3 cellular contexts compared by ENCODE assay signal in the genomic region with DNA sequence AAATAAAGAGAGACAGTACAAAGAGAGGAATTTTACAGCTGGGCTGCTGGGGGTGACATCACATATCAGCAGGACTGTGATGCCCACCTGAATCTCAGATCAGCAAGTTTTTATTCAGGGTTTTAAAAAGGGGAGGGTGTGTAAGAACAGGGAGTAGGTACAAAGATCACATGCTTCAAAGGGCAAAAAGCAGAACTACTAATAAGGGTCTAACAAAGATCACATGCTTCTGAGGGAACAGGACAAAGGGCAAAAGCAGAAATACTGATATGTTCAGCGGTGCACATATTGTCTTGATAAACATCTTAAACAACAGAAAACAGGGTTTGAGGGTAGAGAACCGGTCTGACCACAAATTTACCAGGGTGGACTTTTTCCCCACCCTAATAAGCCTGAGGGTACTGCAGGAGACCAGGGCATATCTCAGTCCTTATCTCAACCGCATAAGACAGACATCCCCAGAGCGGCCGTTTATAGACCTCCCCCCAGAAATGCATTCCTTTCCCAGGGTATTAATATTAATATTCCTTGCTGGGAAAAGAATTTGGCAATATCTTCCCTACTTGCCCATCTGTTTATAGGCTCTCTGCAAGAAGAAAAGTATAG. TPM values are rescaled to one million over a fixed set of nuclear protein-coding genes. Genes with fewer than 3 reads are reported as not detected.
"Had no signal": no experiment of that assay in that cellular context is flagged by ENCODE, and none has a peak within 500 bp of the region (broad histone marks: within the 10 kb centered on the region; RNA-seq: fewer than 3 reads in every experiment).

No MANE protein-coding gene starts in this region.

RNA-seq across cellular contexts. Expression of a gene that starts 7.9 kb away (rescaled TPM):
- total RNA-seq: HT1080, MCF 10A had no signal
- polyA plus RNA-seq: IgD-negative memory B cell had no signal
